8 cellular contexts compared by ENCODE assay signal in genomic region chr2:159286709-159287441, GRCh38. TPM values are rescaled to one million over a fixed set of nuclear protein-coding genes. Genes with fewer than 3 reads are reported as not detected.
DNase-seq lines count a peak whose midpoint lies in the region; ATAC-seq and TF ChIP-seq lines count a peak whose summit lies in the region.

No MANE protein-coding gene starts in this region.

- peak; percentile 93 for ATAC-seq in GM21717 (IDR thresholded peaks at IDR 0.05; ENCODE audit: unreplicated experiment)
- ATAC-seq in activated T-cell treated with anti-CD3 and anti-CD28 coated beads, Interleukin-2, amount 50 U/mL, for 4 hours: peak; percentile 99
- peak; percentile 100 for ATAC-seq in esophagus mucosa

- peaks cover 4% of the 10 kb centered on the region for H3K36me3 Mint-ChIP-seq in activated T-cell treated with anti-CD3 and anti-CD28 coated beads, Interleukin-2, amount 50 U/mL, for 4 hours (ENCODE audit: insufficient read depth)

- H4K20me1 ChIP-seq in PC-9 (ENCODE audit: insufficient read depth): no peaks in the 10 kb centered on the region

- H3K27me3 ChIP-seq in PC-9 (ENCODE audit: insufficient read depth, low read depth) (no peaks in the 10 kb centered on the region), muscle layer of duodenum (ENCODE audit: low read depth, low read length) (no peaks in the 10 kb centered on the region)

- intact Hi-C loops in PC-9 (cut with micrococcal nuclease; ENCODE audit: unreplicated experiment): no loop called here

- peak overlapping the region; percentile 87 for H2AFZ ChIP-seq in PC-9

- DNase-seq in DMS53 (lab: John Stamatoyannopoulos, UW): peak; percentile 99
- peak; percentile 98 for DNase-seq in KBM-7
- DNase-seq in PC-9: peak; percentile 84 to 96
- DNase-seq in activated T-cell treated with anti-CD3 and anti-CD28 coated beads, Interleukin-2, amount 50 U/mL, for 4 hours: peak; percentile 98
- DNase-seq in stimulated activated CD8-positive, alpha-beta memory T cell treated with anti-CD3 and anti-CD28 coated beads, Interleukin-7, amount 100 ng/mL, for 24 hours (ENCODE audit: low read depth): peak; percentile 93

- peaks cover 21% of the 10 kb centered on the region for H3K4me1 Mint-ChIP-seq in activated T-cell treated with anti-CD3 and anti-CD28 coated beads, Interleukin-2, amount 50 U/mL, for 4 hours (ENCODE audit: low read depth)

- H3K4me3 Mint-ChIP-seq in activated T-cell treated with anti-CD3 and anti-CD28 coated beads, Interleukin-2, amount 50 U/mL, for 4 hours: peak overlapping the region; percentile 84

- H3K36me3 ChIP-seq in PC-9 (ENCODE audit: low read depth): no peaks in the 10 kb centered on the region
- no peaks in the 10 kb centered on the region for H3K36me3 ChIP-seq in muscle layer of duodenum (ENCODE audit: control insufficient read depth in 1 of 2, insufficient read depth in 2 of 2, low read length in 2 of 2)

- POLR2A ChIA-PET in PC-9 (lab: Charles Lee; ENCODE audit: unreplicated experiment): interaction anchor here (0.7 kb wide), 1 partner anchor 425 kb away, joined by 3 read pairs; no protein-coding TSS in a partner anchor

- TF ChIP-seq CTCF in PC-9 (conservative IDR thresholded peaks at IDR 0.05): no peak

- in situ Hi-C loops in KBM-7 (cut with MboI; ENCODE audit: low pct_unique_long_range_greater_than_20kb, low sequenced_read_pairs): no loop called here

- peaks cover 16% of the 10 kb centered on the region; the same call in 1 of the 2 replicates for H3K79me2 ChIP-seq in PC-9 (ENCODE audit: low read depth)

- no peaks in the 10 kb centered on the region for H3K27me3 Mint-ChIP-seq in activated T-cell treated with anti-CD3 and anti-CD28 coated beads, Interleukin-2, amount 50 U/mL, for 4 hours (ENCODE audit: low read depth)

- no peaks in the 10 kb centered on the region for H3K9me2 ChIP-seq in PC-9 (ENCODE audit: insufficient read depth)

- H3K4me3 ChIP-seq in PC-9 (peak overlapping the region; percentile 80), muscle layer of duodenum (ENCODE audit: low read depth in 1 of 2, low read length in 2 of 2) (peak overlapping the region; percentile 86 to 90)

- H3K9me3 ChIP-seq in PC-9 (ENCODE audit: insufficient read depth, low read depth) (no peaks in the 10 kb centered on the region), muscle layer of duodenum (ENCODE audit: control insufficient read depth in 1 of 2, low read length in 2 of 2) (no peaks in the 10 kb centered on the region)

- H3K27ac ChIP-seq in PC-9 (peak overlapping the region; percentile 77), muscle layer of duodenum (ENCODE audit: low read length) (peak overlapping the region; percentile 82)

- BruUV-seq in PC-9 (replicated peaks; lab: Mats Ljungman, UMichigan): TSS peak; percentile 100

- CTCF ChIA-PET in PC-9 (lab: Charles Lee): no interaction called here

- H3K4me2 ChIP-seq in PC-9: peak overlapping the region; percentile 77

- H3K9me3 Mint-ChIP-seq in activated T-cell treated with anti-CD3 and anti-CD28 coated beads, Interleukin-2, amount 50 U/mL, for 4 hours: no peaks in the 10 kb centered on the region

- H3F3A ChIP-seq in PC-9 (ENCODE audit: insufficient read depth, low read depth): 0 out of 2 replicates have a peak, but pooled peaks cover 7% of the 10 kb centered on the region

- H3K4me1 ChIP-seq in PC-9 (replicated peaks; ENCODE audit: insufficient read depth): peaks cover 24% of the 10 kb centered on the region
- peaks cover 4 to 7% of the 10 kb centered on the region in 2 donors for H3K4me1 ChIP-seq in muscle layer of duodenum (ENCODE audit: control insufficient read depth in 1 of 2, insufficient read depth in 2 of 2, low read length in 2 of 2)

RNA-seq across cellular contexts. Expression of gene WDSUB1, which starts 0.4 kb away (rescaled TPM):
- total RNA-seq in PC-9 (2021) (6.7 and 6.9 TPM in 2 replicates), esophagus mucosa (7.5 TPM)
- 1 to 10 TPM; 2.3 to 3.6 (median 2.4) TPM for total RNA-seq in activated T-cell treated with anti-CD3 and anti-CD28 coated beads, Interleukin-2, amount 50 U/mL, for 4 hours

Comparison
In these comparisons a context has a peak if more than half of its experiments do, and no peak if none do; other contexts are left out.
1. Peak in every context shown above with its lines: DNase-seq, ATAC-seq, H3K4me3 ChIP-seq and H3K27ac ChIP-seq.